ENCODE assay signal across 24 cellular contexts in genomic region chr3:139217633-139218032, GRCh38.
A peak's percentile ranks its signal among the peaks of the same experiment; 100 is the strongest.
DNase-seq lines count a peak whose midpoint lies in the region; ATAC-seq, FAIRE-seq and TF ChIP-seq lines count a peak whose summit lies in the region.
"Had no signal": no experiment of that assay in that cellular context is flagged by ENCODE, and none has a peak within 500 bp of the region (broad histone marks: within the 10 kb centered on the region; RNA-seq: fewer than 3 reads in every experiment).

No MANE protein-coding gene starts in this region.

- no peak for ATAC-seq in K562
- ATAC-seq in stimulated activated memory B cell treated with anti-CD40 and anti-IgM and Interleukin-4, amounts not matched to agents 10 μg/mL and 1 μg/mL and 100 μg/mL, for 72 hours, result peak; percentile 14
- ATAC-seq in effector memory CD8-positive, alpha-beta T cell (replicated peaks), result no peak
- ATAC-seq: CD8-positive, alpha-beta T cell; GM23338 had no signal

- no peaks in the 10 kb centered on the region for H3K36me3 Mint-ChIP-seq in activated naive CD4-positive, alpha-beta T cell treated with anti-CD3 and anti-CD28 coated beads, Interleukin-2, amount 50 U/mL, for 24 hours
- H3K36me3 Mint-ChIP-seq in activated naive CD4-positive, alpha-beta T cell treated with anti-CD3 and anti-CD28 coated beads, Interleukin-2, amount 10 ng/mL, durations not matched to agents 7 days and 5 days, result no peaks in the 10 kb centered on the region
- H3K36me3 Mint-ChIP-seq in stimulated activated memory B cell treated with anti-CD40 and anti-IgM and Interleukin-4, amounts not matched to agents 10 μg/mL and 1 μg/mL and 100 μg/mL, for 72 hours, result no peaks in the 10 kb centered on the region
- no peaks in the 10 kb centered on the region for H3K36me3 Mint-ChIP-seq in effector memory CD8-positive, alpha-beta T cell (ENCODE audit: insufficient read depth)
- H3K36me3 Mint-ChIP-seq: CD4-positive, CD25-positive, alpha-beta regulatory T cell; CD8-positive, alpha-beta T cell had no signal

- H2AFZ ChIP-seq in Loucy (ENCODE audit: low read length), result peak overlapping the region; percentile 66
- H2AFZ ChIP-seq in K562 (ENCODE audit: low read depth, low read length), result peak overlapping the region; percentile 47
- H2AFZ ChIP-seq: GM23338 had no signal

- H3K9me1 ChIP-seq in K562 (ENCODE audit: control insufficient read depth, insufficient read depth, low read length), result no peaks in the 10 kb centered on the region

- H3K9ac ChIP-seq in Loucy (ENCODE audit: low read depth, low read length, poor library complexity, severe bottlenecking) (no peak overlapping the region), K562 (ENCODE audit: insufficient read depth in 1 of 2, low read depth in 2 of 2, low read length in 2 of 2) (no peak overlapping the region)
- H3K9ac ChIP-seq: BLaER1 had no signal

- H3K9me3 ChIP-seq in Loucy (ENCODE audit: insufficient read depth, low read depth, low read length), result no peaks in the 10 kb centered on the region
- no peaks in the 10 kb centered on the region for H3K9me3 ChIP-seq in K562 (replicated peaks; ENCODE audit: control insufficient read depth, insufficient read depth, low read depth, low read length)
- H3K9me3 ChIP-seq: BLaER1, Caco-2 had no signal

- CTCF ChIA-PET in activated naive CD4-positive, alpha-beta T cell treated with anti-CD3 and anti-CD28 coated beads, Interleukin-2, amount 10 ng/mL, durations not matched to agents 7 days and 5 days (lab: Charles Lee), result no interaction called here
- CTCF ChIA-PET in K562 (lab: Yijun Ruan, JAX; ENCODE audit: low intra/inter-chr PET ratio), result no interaction called here

- H3K4me1 ChIP-seq in Loucy (ENCODE audit: insufficient read depth, low read length, poor library complexity, severe bottlenecking) (no peaks in the 10 kb centered on the region), K562 (replicated peaks in 1 of 2; ENCODE audit: control insufficient read depth in 2 of 2, insufficient read depth in 2 of 2, low read length in 2 of 2) (peaks cover 11 to 14% of the 10 kb centered on the region in 2 experiments; a peak in 3 of 5 replicates)
- H3K4me1 ChIP-seq: BLaER1, Caco-2 had no signal

- in situ Hi-C loops in K562 (cut with MboI) (no loop called here), brain microvascular endothelial cell (cut with HindIII; ENCODE audit: low pct_ligation_motif_present, low sequenced_read_pairs) (no loop called here)

- BruUV-seq in K562 (replicated peaks; lab: Mats Ljungman, UMichigan), result no TSS peak

- WGBS in K562 (ENCODE audit: insufficient coverage, low coverage, missing lambda C conversion rate), result 80% methylated on average over 3 of the region's 3 CpGs

- TF ChIP-seq POLR2A in K562 (conservative IDR thresholded peaks at IDR 0.05), result no peak

- FAIRE-seq in K562 (lab: Jason Lieb, UNC), result no peak
- FAIRE-seq: A204.1, G401.6, GM12892, GM19239 had no signal

- intact Hi-C loops in K562 (cut with micrococcal nuclease), result no loop called here

- no peak for TF ChIP-seq RAD21 in K562 (CRISPR knock-in tag; conservative IDR thresholded peaks at IDR 0.05 in 1 of 2, IDR thresholded peaks at IDR 0.05 in 1 of 2)

- peaks cover 6% of the 10 kb centered on the region for H3K9me3 Mint-ChIP-seq in activated naive CD4-positive, alpha-beta T cell treated with anti-CD3 and anti-CD28 coated beads, Interleukin-2, amount 50 U/mL, for 24 hours
- H3K9me3 Mint-ChIP-seq in activated naive CD4-positive, alpha-beta T cell treated with anti-CD3 and anti-CD28 coated beads, Interleukin-2, amount 10 ng/mL, durations not matched to agents 7 days and 5 days, result no peaks in the 10 kb centered on the region
- peaks cover 3% of the 10 kb centered on the region for H3K9me3 Mint-ChIP-seq in stimulated activated memory B cell treated with anti-CD40 and anti-IgM and Interleukin-4, amounts not matched to agents 10 μg/mL and 1 μg/mL and 100 μg/mL, for 72 hours
- no peaks in the 10 kb centered on the region for H3K9me3 Mint-ChIP-seq in effector memory CD8-positive, alpha-beta T cell
- H3K9me3 Mint-ChIP-seq: CD8-positive, alpha-beta T cell; GM23338; H9; HFFc6 had no signal

- H3K27ac Mint-ChIP-seq in activated naive CD4-positive, alpha-beta T cell treated with anti-CD3 and anti-CD28 coated beads, Interleukin-2, amount 50 U/mL, for 24 hours, result peak overlapping the region; percentile 14
- H3K27ac Mint-ChIP-seq in activated naive CD4-positive, alpha-beta T cell treated with anti-CD3 and anti-CD28 coated beads, Interleukin-2, amount 10 ng/mL, durations not matched to agents 7 days and 5 days, result no peak overlapping the region
- no peak overlapping the region for H3K27ac Mint-ChIP-seq in stimulated activated memory B cell treated with anti-CD40 and anti-IgM and Interleukin-4, amounts not matched to agents 10 μg/mL and 1 μg/mL and 100 μg/mL, for 72 hours
- no peak overlapping the region for H3K27ac Mint-ChIP-seq in effector memory CD8-positive, alpha-beta T cell
- H3K27ac Mint-ChIP-seq: B cell; CD8-positive, alpha-beta T cell; GM23338; H9; HFFc6 had no signal

- H3K4me3 Mint-ChIP-seq in activated naive CD4-positive, alpha-beta T cell treated with anti-CD3 and anti-CD28 coated beads, Interleukin-2, amount 50 U/mL, for 24 hours, result no peak overlapping the region
- no peak overlapping the region for H3K4me3 Mint-ChIP-seq in activated naive CD4-positive, alpha-beta T cell treated with anti-CD3 and anti-CD28 coated beads, Interleukin-2, amount 10 ng/mL, durations not matched to agents 7 days and 5 days
- no peak overlapping the region for H3K4me3 Mint-ChIP-seq in stimulated activated memory B cell treated with anti-CD40 and anti-IgM and Interleukin-4, amounts not matched to agents 10 μg/mL and 1 μg/mL and 100 μg/mL, for 72 hours
- H3K4me3 Mint-ChIP-seq in effector memory CD8-positive, alpha-beta T cell, result no peak overlapping the region
- H3K4me3 Mint-ChIP-seq: B cell; CD4-positive, CD25-positive, alpha-beta regulatory T cell; CD8-positive, alpha-beta T cell; GM23338; H9; HFFc6 had no signal

- H3K79me2 ChIP-seq in Loucy (ENCODE audit: insufficient read depth, low read length) (no peaks in the 10 kb centered on the region), K562 (ENCODE audit: control insufficient read depth, insufficient read depth, low read length) (no peaks in the 10 kb centered on the region)

- H3K27me3 ChIP-seq in Loucy (ENCODE audit: insufficient read depth, low read length, poor library complexity, severe bottlenecking), result no peaks in the 10 kb centered on the region
- H3K27me3 ChIP-seq in K562 (ENCODE audit: control insufficient read depth in 2 of 2, insufficient read depth in 2 of 2, low read length in 2 of 2), result no peaks in the 10 kb centered on the region; a peak in 1 of 5 replicates
- H3K27me3 ChIP-seq in brain microvascular endothelial cell (replicated peaks), result no peaks in the 10 kb centered on the region
- H3K27me3 ChIP-seq: BLaER1 had no signal

- POLR2A ChIA-PET in K562 (lab: Yijun Ruan, JAX), result interaction anchor here (0.7 to 1.2 kb wide), 2 partner anchors 29 to 371 kb away, joined by 3 to 6 read pairs; no protein-coding TSS in a partner anchor

- H3K4me3 ChIP-seq in Loucy (ENCODE audit: low read length, poor library complexity, severe bottlenecking) (no peak overlapping the region), K562 (no peak overlapping the region), brain microvascular endothelial cell (ENCODE audit: low read depth, low read length) (no peak overlapping the region)
- H3K4me3 ChIP-seq: BLaER1, GM23338 had no signal

- no peak for TF ChIP-seq CTCF in Loucy (conservative IDR thresholded peaks at IDR 0.05; ENCODE audit: low read length)
- TF ChIP-seq CTCF in K562 (IDR thresholded peaks at IDR 0.05 in 2 of 3, conservative IDR thresholded peaks at IDR 0.05 in 1 of 3; ENCODE audit: insufficient read depth in 2 of 3, low read depth in 1 of 3, low read length in 3 of 3), result no peak
- TF ChIP-seq CTCF in brain microvascular endothelial cell (IDR thresholded peaks at IDR 0.05; ENCODE audit: low read depth, low read length, missing control alignments), result no peak

- H4K20me1 ChIP-seq in Loucy (ENCODE audit: insufficient read depth, low read length, poor library complexity, severe bottlenecking), result no peaks in the 10 kb centered on the region
- no peaks in the 10 kb centered on the region for H4K20me1 ChIP-seq in K562 (replicated peaks; ENCODE audit: control insufficient read depth, insufficient read depth, low read length)
- H4K20me1 ChIP-seq: BLaER1 had no signal

- H3K9me2 ChIP-seq in Loucy (replicated peaks; ENCODE audit: low read depth, low read length), result no peaks in the 10 kb centered on the region

- H3F3A ChIP-seq in Loucy (ENCODE audit: low read depth), result no peaks in the 10 kb centered on the region

- TF ChIP-seq EP300 in K562 (IDR thresholded peaks at IDR 0.05; ENCODE audit: low read length), result no peak

- DNase-seq in activated naive CD4-positive, alpha-beta T cell treated with anti-CD3 and anti-CD28 coated beads, Interleukin-2, amount 10 ng/mL, durations not matched to agents 7 days and 5 days, result no peak
- DNase-seq in K562 (ENCODE audit: extremely low read depth in 1 of 4, low spot score in 3 of 4), result no peak
- no peak for DNase-seq in NCI-H69 (lab: John Stamatoyannopoulos, UW)
- no peak for DNase-seq in brain microvascular endothelial cell
- DNase-seq in effector memory CD8-positive, alpha-beta T cell, result no peak
- DNase-seq: Caco-2; CD4-positive, CD25-positive, alpha-beta regulatory T cell; DMS153; DND-41; H9 had no signal

- no peaks in the 10 kb centered on the region for H3K4me1 Mint-ChIP-seq in activated naive CD4-positive, alpha-beta T cell treated with anti-CD3 and anti-CD28 coated beads, Interleukin-2, amount 50 U/mL, for 24 hours
- no peaks in the 10 kb centered on the region for H3K4me1 Mint-ChIP-seq in activated naive CD4-positive, alpha-beta T cell treated with anti-CD3 and anti-CD28 coated beads, Interleukin-2, amount 10 ng/mL, durations not matched to agents 7 days and 5 days
- no peaks in the 10 kb centered on the region for H3K4me1 Mint-ChIP-seq in stimulated activated memory B cell treated with anti-CD40 and anti-IgM and Interleukin-4, amounts not matched to agents 10 μg/mL and 1 μg/mL and 100 μg/mL, for 72 hours
- no peaks in the 10 kb centered on the region for H3K4me1 Mint-ChIP-seq in effector memory CD8-positive, alpha-beta T cell (ENCODE audit: low read depth in 2 of 2)
- H3K4me1 Mint-ChIP-seq: B cell; CD4-positive, CD25-positive, alpha-beta regulatory T cell; GM23338; H9 had no signal

- H3K27ac ChIP-seq in K562 (ENCODE audit: extremely low read depth, low read depth, low read length) (no peak overlapping the region), brain microvascular endothelial cell (no peak overlapping the region)
- H3K27ac ChIP-seq: 22Rv1, BLaER1, C4-2B had no signal

- no peaks in the 10 kb centered on the region for H3K36me3 ChIP-seq in Loucy (ENCODE audit: insufficient read depth, low read length)
- H3K36me3 ChIP-seq in K562 (ENCODE audit: control insufficient read depth, insufficient read depth, low read length), result no peaks in the 10 kb centered on the region
- no peaks in the 10 kb centered on the region for H3K36me3 ChIP-seq in brain microvascular endothelial cell (replicated peaks)
- H3K36me3 ChIP-seq: BLaER1 had no signal

- H3K4me2 ChIP-seq in Loucy (ENCODE audit: low read depth, low read length, poor library complexity, severe bottlenecking) (no peak overlapping the region), K562 (ENCODE audit: insufficient read depth, low read length) (no peak overlapping the region)
- H3K4me2 ChIP-seq: BLaER1, GM23338 had no signal

- peaks cover 12% of the 10 kb centered on the region for H3K27me3 Mint-ChIP-seq in activated naive CD4-positive, alpha-beta T cell treated with anti-CD3 and anti-CD28 coated beads, Interleukin-2, amount 50 U/mL, for 24 hours
- peaks cover 12% of the 10 kb centered on the region for H3K27me3 Mint-ChIP-seq in activated naive CD4-positive, alpha-beta T cell treated with anti-CD3 and anti-CD28 coated beads, Interleukin-2, amount 10 ng/mL, durations not matched to agents 7 days and 5 days
- H3K27me3 Mint-ChIP-seq in stimulated activated memory B cell treated with anti-CD40 and anti-IgM and Interleukin-4, amounts not matched to agents 10 μg/mL and 1 μg/mL and 100 μg/mL, for 72 hours, result peaks cover 17% of the 10 kb centered on the region
- peaks cover 45 to 51% of the 10 kb centered on the region in 2 donors for H3K27me3 Mint-ChIP-seq in effector memory CD8-positive, alpha-beta T cell
